1 cellular context compared by ENCODE assay signal in genomic region chr1:197984273-197984672, GRCh38.
A peak's percentile ranks its signal among the peaks of the same experiment; 100 is the strongest.
TF ChIP-seq lines count a peak whose summit lies in the region.

No MANE protein-coding gene starts in this region.

TF ChIP-seq in neural cell, 6 proteins besides CTCF, POLR2A, EP300 and RAD21:
- TF ChIP-seq POLR2AphosphoS5 (IDR thresholded peaks at IDR 0.05) (no peak), MXI1 (conservative IDR thresholded peaks at IDR 0.05; ENCODE audit: poor library complexity, severe bottlenecking) (no peak), REST (IDR thresholded peaks at IDR 0.05; ENCODE audit: borderline replicate concordance) (peak; percentile 35)
